8 cellular contexts compared by ENCODE assay signal in genomic region chr9:14312721-14313377, GRCh38. TPM values are rescaled to one million over a fixed set of nuclear protein-coding genes. Genes with fewer than 3 reads are reported as not detected.
A peak's percentile ranks its signal among the peaks of the same experiment; 100 is the strongest.
DNase-seq lines count a peak whose midpoint lies in the region; ATAC-seq and TF ChIP-seq lines count a peak whose summit lies in the region.

No MANE protein-coding gene starts in this region.

- no peaks in the 10 kb centered on the region for H3K9me3 ChIP-seq in subcutaneous abdominal adipose tissue (ENCODE audit: control insufficient read depth in 5 of 5, low read length in 5 of 5)

- H3K27ac Mint-ChIP-seq in MCF 10A (ENCODE audit: low read depth, unreplicated experiment) = peak overlapping the region; percentile 88

- DNase-seq in AG04449 (ENCODE audit: low read depth, low spot score) (no peak), HK-2 (ENCODE audit: unreplicated experiment) (peak; percentile 45), MCF 10A (ENCODE audit: unreplicated experiment) (peak; percentile 53), kidney epithelial cell (ENCODE audit: low read depth) (no peak), T-helper 9 cell (no peak), NCI-H128 (lab: John Stamatoyannopoulos, UW; ENCODE audit: unreplicated experiment) (no peak)

- no peaks in the 10 kb centered on the region for H3K27me3 Mint-ChIP-seq in MCF 10A (ENCODE audit: insufficient read depth, unreplicated experiment)

- peak overlapping the region; percentile 82 to 97 (median 91) for H3K9ac ChIP-seq in subcutaneous abdominal adipose tissue (ENCODE audit: low read length in 5 of 5)

- CTCF ChIA-PET in AG04449 (lab: Yijun Ruan, JAX) = interaction anchor here (1.6 kb wide), 1 partner anchor 19 kb away, joined by 6 read pairs; no protein-coding TSS in a partner anchor
- CTCF ChIA-PET in MCF 10A (lab: Yijun Ruan, JAX) = interaction anchor here (1.4 kb wide), 1 partner anchor 11 kb away, joined by 6 read pairs; no protein-coding TSS in a partner anchor

- peaks cover 5 to 66% (median 49%) of the 10 kb centered on the region in 5 donors for H3K4me1 ChIP-seq in subcutaneous abdominal adipose tissue (ENCODE audit: control insufficient read depth in 5 of 5, insufficient read depth in 5 of 5, low read length in 5 of 5)

- TF ChIP-seq CTCF in AG04449 (IDR thresholded peaks at IDR 0.05; ENCODE audit: insufficient read depth, low read length, missing control alignments) = no peak
- TF ChIP-seq CTCF in MCF 10A (IDR thresholded peaks at IDR 0.05; ENCODE audit: unreplicated experiment) = no peak
- no peak for TF ChIP-seq CTCF in kidney epithelial cell (IDR thresholded peaks at IDR 0.05; ENCODE audit: insufficient read depth, low read length, poor library complexity, severe bottlenecking)

- H3K4me1 Mint-ChIP-seq in MCF 10A (ENCODE audit: insufficient read depth, unreplicated experiment) = peaks cover 40% of the 10 kb centered on the region

- H3K27me3 ChIP-seq in kidney epithelial cell (ENCODE audit: control insufficient read depth, insufficient read depth, low read length) = peaks cover 2% of the 10 kb centered on the region
- H3K27me3 ChIP-seq in subcutaneous abdominal adipose tissue (ENCODE audit: control insufficient read depth in 5 of 5, insufficient read depth in 4 of 5, low read length in 5 of 5) = no peaks in the 10 kb centered on the region

- POLR2A ChIA-PET in AG04449 (lab: Yijun Ruan, JAX) (no interaction called here), MCF 10A (lab: Yijun Ruan, JAX) (interaction anchor here (0.6 to 2.9 kb wide), 16 partner anchors 8 to 1538 kb away, joined by 3 to 53 read pairs (median 6); partner anchors contain the start of gene LURAP1L)

- H3K36me3 ChIP-seq in kidney epithelial cell (ENCODE audit: control insufficient read depth, insufficient read depth, low read length) = no peaks in the 10 kb centered on the region
- H3K36me3 ChIP-seq in subcutaneous abdominal adipose tissue (ENCODE audit: control insufficient read depth in 5 of 5, insufficient read depth in 5 of 5, low read length in 5 of 5) = no peaks in the 10 kb centered on the region

- H3K4me3 ChIP-seq in AG04449 (ENCODE audit: low read depth, low read length) (peak overlapping the region; percentile 55), kidney epithelial cell (ENCODE audit: low read depth, low read length) (peak overlapping the region; percentile 80), subcutaneous abdominal adipose tissue (ENCODE audit: low read depth in 1 of 5, low read length in 5 of 5) (peak overlapping the region; percentile 91 to 98 (median 95))

- H3K27ac ChIP-seq in subcutaneous abdominal adipose tissue (ENCODE audit: low read depth, low read length) = peak overlapping the region; percentile 99

- peak overlapping the region; percentile 80 for H3K4me3 Mint-ChIP-seq in MCF 10A (ENCODE audit: unreplicated experiment)

- no peak for ATAC-seq in GM18498 (IDR thresholded peaks at IDR 0.05; ENCODE audit: unreplicated experiment)

- H3K36me3 Mint-ChIP-seq in MCF 10A (ENCODE audit: insufficient read depth, unreplicated experiment) = peaks cover 7% of the 10 kb centered on the region

- BruUV-seq in MCF 10A (replicated peaks; lab: Mats Ljungman, UMichigan) = no TSS peak

- H3K9me3 Mint-ChIP-seq in MCF 10A (ENCODE audit: unreplicated experiment) = no peaks in the 10 kb centered on the region

- intact Hi-C loops in MCF 10A (cut with micrococcal nuclease) = loop anchor here (2.0 to 5.0 kb wide), 5 partner anchors 39 to 216 kb away; no protein-coding TSS in a partner anchor

RNA-seq across cellular contexts. Expression of gene NFIB, which starts 1.1 kb away (rescaled TPM):
- total RNA-seq in MCF 10A (2022) (52.2 and 70.8 TPM in 2 replicates), kidney epithelial cell (3.1 and 3.3 TPM in 2 replicates)

Comparison
In these comparisons a context has a peak if more than half of its experiments do, and no peak if none do; other contexts are left out.
1. DNase-seq: peak in HK-2 (single experiment) and MCF 10A (single experiment); none in AG04449 (single experiment), kidney epithelial cell (single experiment), T-helper 9 cell (single experiment) and NCI-H128 (single experiment).
2. RNA of gene NFIB, which starts 1.1 kb away (total RNA-seq): 52.2 to 70.8 TPM in MCF 10A; 3.1 to 3.3 TPM in kidney epithelial cell; every median in the first group is over 10 times any median in the second.
3. Peak in every context shown above with its lines, with median percentiles within 50 percentile points of each other: H3K4me3 ChIP-seq.